32 cellular contexts compared by ENCODE assay signal in the genomic region with DNA sequence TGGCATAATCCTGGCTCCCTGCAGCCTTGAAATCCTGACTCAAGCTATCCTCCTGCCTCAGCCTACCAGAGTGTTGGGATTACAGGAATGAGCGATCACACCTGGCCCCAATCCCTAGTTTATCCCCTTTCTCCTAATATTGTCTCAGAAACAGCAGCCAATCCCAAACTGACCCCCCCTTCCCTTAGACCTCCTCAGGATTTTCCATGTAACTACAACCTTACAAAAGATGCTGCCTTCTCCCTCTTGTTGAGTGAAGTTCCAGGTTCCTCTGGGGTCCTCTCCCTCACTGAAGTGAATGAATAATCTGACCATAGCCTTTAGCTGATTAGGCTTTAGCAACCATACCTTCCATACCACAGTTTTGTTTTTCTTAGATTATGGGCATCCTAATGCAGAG.
"Had no signal": no experiment of that assay in that cellular context is flagged by ENCODE, and none has a peak within 500 bp of the region (broad histone marks: within the 10 kb centered on the region; RNA-seq: fewer than 3 reads in every experiment).

No MANE protein-coding gene starts in this region.

- ATAC-seq: activated naive CD4-positive, alpha-beta T cell treated with anti-CD3 and anti-CD28 coated beads, Interleukin-2, amount 50 U/mL, for 72 hours; activated T-cell treated with anti-CD3 and anti-CD28 coated beads, Interleukin-2, amount 50 U/mL, for 4 hours; PC-3 had no signal

- H3K36me3 Mint-ChIP-seq: activated CD4-positive, alpha-beta memory T cell treated with anti-CD3 and anti-CD28 coated beads for 36 hours; activated naive CD4-positive, alpha-beta T cell treated with anti-CD3 and anti-CD28 coated beads, Interleukin-2, amount 50 U/mL, for 72 hours had no signal

- H3K4me3 Mint-ChIP-seq: activated B cell treated with CpG ODN at 0.5 μM for 24 hours; activated CD4-positive, alpha-beta memory T cell treated with anti-CD3 and anti-CD28 coated beads for 36 hours; activated naive CD4-positive, alpha-beta T cell treated with anti-CD3 and anti-CD28 coated beads for 36 hours; activated T-cell treated with anti-CD3 and anti-CD28 coated beads, Interleukin-2, amount 50 U/mL, for 4 hours; activated T-helper 1 cell treated with anti-CD3 and anti-CD28 coated beads, Interleukin-12 subunit alpha, Interleukin-12 subunit beta, Interleukin-2, Interleukin-4 antibody, amounts not matched to agents 30 ng/mL and 10 ng/mL and 1 ng/mL, durations not matched to agents 14 hours and 24 hours and 36 hours; T-helper 1 cell treated with Interleukin-12 subunit alpha and Interleukin-12 subunit beta and Interleukin-4 antibody, amounts not matched to agents 30 μg/mL and 1 μg/mL, for 36 hours; T-helper 2 cell treated with Interferon-gamma antibody and Interleukin-4, amounts not matched to agents 5 μg/mL and 100 μg/mL, for 36 hours had no signal

- H3K4me1 Mint-ChIP-seq: activated B cell treated with CpG ODN at 0.5 μM for 24 hours had no signal

- H3K27ac Mint-ChIP-seq: activated B cell treated with CpG ODN at 0.5 μM for 24 hours; activated CD4-positive, alpha-beta memory T cell treated with anti-CD3 and anti-CD28 coated beads for 36 hours; activated naive CD4-positive, alpha-beta T cell treated with anti-CD3 and anti-CD28 coated beads for 36 hours; activated naive CD4-positive, alpha-beta T cell treated with anti-CD3 and anti-CD28 coated beads, Interleukin-2, amount 50 U/mL, for 72 hours; activated T-helper 1 cell treated with anti-CD3 and anti-CD28 coated beads, Interleukin-12 subunit alpha, Interleukin-12 subunit beta, Interleukin-2, Interleukin-4 antibody, amounts not matched to agents 30 ng/mL and 10 ng/mL and 1 ng/mL, durations not matched to agents 14 hours and 24 hours and 36 hours; T-helper 1 cell treated with Interleukin-12 subunit alpha and Interleukin-12 subunit beta and Interleukin-4 antibody, amounts not matched to agents 30 μg/mL and 1 μg/mL, for 36 hours; T-helper 2 cell treated with Interferon-gamma antibody and Interleukin-4, amounts not matched to agents 5 μg/mL and 100 μg/mL, for 36 hours had no signal

- H3K9me3 Mint-ChIP-seq: activated B cell treated with CpG ODN at 0.5 μM for 24 hours; activated CD4-positive, alpha-beta memory T cell treated with anti-CD3 and anti-CD28 coated beads for 36 hours; activated naive CD4-positive, alpha-beta T cell treated with anti-CD3 and anti-CD28 coated beads for 36 hours; activated naive CD4-positive, alpha-beta T cell treated with anti-CD3 and anti-CD28 coated beads, Interleukin-2, amount 50 U/mL, for 72 hours; activated T-cell treated with anti-CD3 and anti-CD28 coated beads, Interleukin-2, amount 50 U/mL, for 4 hours; activated T-helper 1 cell treated with anti-CD3 and anti-CD28 coated beads, Interleukin-12 subunit alpha, Interleukin-12 subunit beta, Interleukin-2, Interleukin-4 antibody, amounts not matched to agents 30 ng/mL and 10 ng/mL and 1 ng/mL, durations not matched to agents 14 hours and 24 hours and 36 hours; T-helper 1 cell treated with Interleukin-12 subunit alpha and Interleukin-12 subunit beta and Interleukin-4 antibody, amounts not matched to agents 30 μg/mL and 1 μg/mL, for 36 hours; T-helper 2 cell treated with Interferon-gamma antibody and Interleukin-4, amounts not matched to agents 5 μg/mL and 100 μg/mL, for 36 hours had no signal

- DNase-seq: activated B cell treated with CpG ODN at 0.5 μM for 24 hours; activated CD4-positive, alpha-beta memory T cell treated with anti-CD3 and anti-CD28 coated beads for 36 hours; activated CD4-positive, alpha-beta T cell treated with anti-CD3 and anti-CD28 coated beads for 4 hours; activated CD4-positive, alpha-beta T cell treated with anti-CD3 and anti-CD28 coated beads, Interleukin-2, amount 50 U/mL, for 1 hour; activated CD4-positive, CD25-positive, alpha-beta regulatory T cell treated with anti-CD3 and anti-CD28 coated beads, Interleukin-2, amount 50 U/mL, for 72 hours; activated CD8-positive, alpha-beta memory T cell treated with anti-CD3 and anti-CD28 coated beads, Interleukin-2, amount 50 U/mL, for 4 hours; activated gamma-delta T cell treated with Interleukin-2 at 50 U/mL for 16 hours; activated naive CD4-positive, alpha-beta T cell treated with anti-CD3 and anti-CD28 coated beads for 36 hours; activated T-cell treated with anti-CD3 and anti-CD28 coated beads for 4 hours; activated T-cell treated with anti-CD3 and anti-CD28 coated beads, Interleukin-2, amount 50 U/mL, for 4 hours; adrenal gland; aorta; brain microvascular endothelial cell; central memory CD4-positive, alpha-beta T cell; MM.1S; MV-4-11; NCI-H1092; NCI-H1436 treated with DMSO at 0.1 percent for 48 hours; NCI-H1694 treated with DMSO at 0.1 percent for 48 hours; NCI-H2029; NCI-H345; NCI-H524 treated with DMSO at 0.1 percent for 48 hours; NK-92 treated with Interleukin-12 subunit alpha and Interleukin-12 subunit beta, amount 100 ng/mL, for 24 hours; PC-3; Peyer's patch; RPMI8226; SHP77 treated with DMSO at 0.1 percent for 48 hours; SK-N-SH had no signal
